ENCODE assay signal across 9 cellular contexts in genomic region chr2:241859436-241860183, GRCh38. TPM values are rescaled to one million over a fixed set of nuclear protein-coding genes. Genes with fewer than 3 reads are reported as not detected.
DNase-seq lines count a peak whose midpoint lies in the region; ATAC-seq and TF ChIP-seq lines count a peak whose summit lies in the region.
"Had no signal": no experiment of that assay in that cellular context is flagged by ENCODE, and none has a peak within 500 bp of the region (broad histone marks: within the 10 kb centered on the region; RNA-seq: fewer than 3 reads in every experiment).

No MANE protein-coding gene starts in this region.

- 52 to 60% methylated on average over 21 to 30 of the region's 30 CpGs for WGBS in body of pancreas, 2 donors

- in situ Hi-C loops in Panc1 (cut with HindIII; ENCODE audit: low pct_unique_long_range_greater_than_20kb, low sequenced_read_pairs) = no loop called here

- H3K36me3 ChIP-seq in BE2C (no peaks in the 10 kb centered on the region), Panc1 (ENCODE audit: control insufficient read depth, insufficient read depth, low read length) (no peaks in the 10 kb centered on the region), body of pancreas (replicated peaks in 1 of 2; ENCODE audit: insufficient read depth in 1 of 2, low read depth in 2 of 2) (no peaks in the 10 kb centered on the region), lower lobe of right lung (no peaks in the 10 kb centered on the region)

- H3K4me1 ChIP-seq in BE2C (peaks cover 20% of the 10 kb centered on the region), Panc1 (ENCODE audit: control insufficient read depth, insufficient read depth, low read length) (peaks cover 8% of the 10 kb centered on the region; the same call in 1 of the 2 replicates), body of pancreas (peaks cover 8% of the 10 kb centered on the region), lower lobe of right lung (peaks cover 20% of the 10 kb centered on the region)

- H3K4me3 ChIP-seq in BE2C (ENCODE audit: low read depth, low read length) = peak overlapping the region; percentile 35
- H3K4me3 ChIP-seq in Panc1 (ENCODE audit: low read depth in 2 of 2, low read length in 2 of 2) = no peak overlapping the region; a peak in 1 of 4 replicates
- no peak overlapping the region for H3K4me3 ChIP-seq in body of pancreas
- H3K4me3 ChIP-seq in lower lobe of right lung = peak overlapping the region; percentile 39

- TF ChIP-seq CTCF in BE2C (IDR thresholded peaks at IDR 0.05; ENCODE audit: low read depth, low read length) = peak; percentile 19; the same call in 1 of the 2 replicates
- TF ChIP-seq CTCF in Panc1 (IDR thresholded peaks at IDR 0.05) = no peak
- TF ChIP-seq CTCF in body of pancreas (IDR thresholded peaks at IDR 0.05) = no peak
- peak; percentile 26 for TF ChIP-seq CTCF in lower lobe of right lung (IDR thresholded peaks at IDR 0.05)

- H3K27me3 ChIP-seq in BE2C (no peaks in the 10 kb centered on the region), Panc1 (ENCODE audit: control insufficient read depth, insufficient read depth, low read length) (no peaks in the 10 kb centered on the region), body of pancreas (peaks cover 0 to 13% of the 10 kb centered on the region in 2 donors), lower lobe of right lung (ENCODE audit: low read depth) (peaks cover 31% of the 10 kb centered on the region)

- POLR2A ChIA-PET in Panc1 (lab: Charles Lee) = no interaction called here

- DNase-seq in BE2C (peak; percentile 28), Panc1 (ENCODE audit: low read depth, low spot score) (no peak), body of pancreas (peak in 2 of 4 donors; percentile 22 to 49), lower lobe of right lung (peak; percentile 47), globus pallidus (ENCODE audit: low spot score) (no peak), KG1 (lab: John Stamatoyannopoulos, UW) (no peak)
- DNase-seq in stimulated activated CD8-positive, alpha-beta memory T cell treated with anti-CD3 and anti-CD28 coated beads, Interleukin-4, amount 100 ng/mL, for 24 hours (ENCODE audit: low read depth) = peak; percentile 50

- H3K27ac ChIP-seq in Panc1 (ENCODE audit: low read length) (no peak overlapping the region), body of pancreas (peak overlapping the region in 3 of 4 donors; percentile 26 to 34 (median 34)), lower lobe of right lung (peak overlapping the region; percentile 80)

- no peaks in the 10 kb centered on the region for H3K9me3 ChIP-seq in BE2C
- H3K9me3 ChIP-seq in Panc1 (ENCODE audit: control insufficient read depth, insufficient read depth, low read depth, low read length) = no peaks in the 10 kb centered on the region
- H3K9me3 ChIP-seq in body of pancreas = no peaks in the 10 kb centered on the region
- no peaks in the 10 kb centered on the region for H3K9me3 ChIP-seq in lower lobe of right lung

- intact Hi-C loops in Panc1 (cut with micrococcal nuclease; ENCODE audit: unreplicated experiment) = no loop called here
- intact Hi-C loops in body of pancreas (cut with DNase I) = no loop called here
- intact Hi-C loops in lower lobe of right lung (cut with DNase I) = no loop called here

- BruUV-seq in Panc1 (replicated peaks; lab: Mats Ljungman, UMichigan) = no TSS peak

- TF ChIP-seq POLR2A in body of pancreas (IDR thresholded peaks at IDR 0.05) = no peak

- ATAC-seq in GM21360 (IDR thresholded peaks at IDR 0.05; ENCODE audit: unreplicated experiment) (peak; percentile 30), Panc1 (peak; percentile 46), body of pancreas (no peak), lower lobe of right lung (peak; percentile 2 to 31)

- CTCF ChIA-PET in Panc1 (lab: Charles Lee) = interaction anchor here (0.6 kb wide), 2 partner anchors 23 to 63 kb away, joined by 3 to 6 read pairs; no protein-coding TSS in a partner anchor

RNA-seq across cellular contexts. Expression of gene PDCD1, which starts 0.9 kb away (rescaled TPM):
- polyA plus RNA-seq in BE2C (2012; ENCODE audit: insufficient read depth, insufficient read length, low read depth) = 1.8 TPM
- total RNA-seq in Panc1 (2021; ENCODE audit: unreplicated experiment) (0.15 TPM), body of pancreas (1 to 10 TPM in 1 of 2 donors, under 1 TPM in 1; 0.99 to 1.3 TPM), lower lobe of right lung (1.4 TPM)
- 0.29 TPM for polyA plus RNA-seq in Panc1 (2012; ENCODE audit: insufficient read length)
- total RNA-seq: pulmonary artery endothelial cell had no signal

RNA-seq across cellular contexts. Expression of gene RTP5, which starts 9.9 kb away (rescaled TPM):
- 0.31 TPM for polyA plus RNA-seq in BE2C (2012; ENCODE audit: insufficient read depth, insufficient read length, low read depth)
- total RNA-seq in Panc1 (2021; ENCODE audit: unreplicated experiment) (not detected), body of pancreas (not detected), lower lobe of right lung (not detected)
- not detected for polyA plus RNA-seq in Panc1 (2012; ENCODE audit: insufficient read length)
- total RNA-seq: pulmonary artery endothelial cell had no signal

RNA-seq across cellular contexts. Expression of gene NEU4, which starts 50.6 kb away (rescaled TPM):
- 8.5 TPM for polyA plus RNA-seq in BE2C (2012; ENCODE audit: insufficient read depth, insufficient read length, low read depth)
- total RNA-seq in Panc1 (2021; ENCODE audit: unreplicated experiment) = 10.0 TPM
- 18.8 TPM for polyA plus RNA-seq in Panc1 (2012; ENCODE audit: insufficient read length)
- not detected for total RNA-seq in body of pancreas
- not detected for total RNA-seq in lower lobe of right lung
- total RNA-seq: pulmonary artery endothelial cell had no signal

Comparison
In these comparisons a context has a peak if more than half of its experiments do, and no peak if none do; other contexts are left out.
1. DNase-seq: peak in BE2C (single experiment), lower lobe of right lung (single experiment) and stimulated activated CD8-positive, alpha-beta memory T cell treated with anti-CD3 and anti-CD28 coated beads, Interleukin-4, amount 100 ng/mL, for 24 hours (single experiment); none in Panc1 (single experiment), globus pallidus (single experiment) and KG1 (single experiment).
2. H3K4me3 ChIP-seq: peak in BE2C (single experiment) and lower lobe of right lung (single experiment); none in Panc1 (0 of 2) and body of pancreas (0 of 2).
3. CTCF ChIP-seq: peak in BE2C (single experiment) and lower lobe of right lung (single experiment); none in Panc1 (single experiment) and body of pancreas (0 of 7).
4. RNA of gene NEU4, which starts 50.6 kb away (total RNA-seq): 10.0 TPM in Panc1 (single experiment); not detected in body of pancreas and not detected in lower lobe of right lung (single experiment); every median in the first group is over 10 times any median in the second.